In genomic region chr6:43733471-43734293, GRCh38 we compare ENCODE assay signal across 9 cellular contexts. TPM values are rescaled to one million over a fixed set of nuclear protein-coding genes. Genes with fewer than 3 reads are reported as not detected.
DNase-seq lines count a peak whose midpoint lies in the region; ATAC-seq and TF ChIP-seq lines count a peak whose summit lies in the region.
"Had no signal": no experiment of that assay in that cellular context is flagged by ENCODE, and none has a peak within 500 bp of the region (broad histone marks: within the 10 kb centered on the region; RNA-seq: fewer than 3 reads in every experiment).

No MANE protein-coding gene starts in this region.

- H3K9ac ChIP-seq in GM23248: no peak overlapping the region

- H3K27ac ChIP-seq in esophagus (ENCODE audit: low read depth in 2 of 2, low read length in 1 of 2) (peak overlapping the region; percentile 45 to 69), GM23248 (no peak overlapping the region)

- H3K79me2 ChIP-seq in GM23248 (ENCODE audit: insufficient read depth): no peaks in the 10 kb centered on the region

- H3K4me1 Mint-ChIP-seq in CD14-positive monocyte (peaks cover 20% of the 10 kb centered on the region), osteocyte (ENCODE audit: unreplicated experiment) (no peaks in the 10 kb centered on the region)
- peaks cover 16% of the 10 kb centered on the region for H3K4me1 Mint-ChIP-seq in activated CD4-positive, alpha-beta T cell treated with anti-CD3 and anti-CD28 coated beads, Interleukin-2, amount 10 ng/mL, durations not matched to agents 24 days and 14 days

- intact Hi-C loops in CD14-positive monocyte (cut with micrococcal nuclease): no loop called here
- intact Hi-C loops in activated CD4-positive, alpha-beta T cell treated with anti-CD3 and anti-CD28 coated beads, Interleukin-2, amount 10 ng/mL, durations not matched to agents 24 days and 14 days (cut with micrococcal nuclease): no loop called here

- H3K4me2 ChIP-seq in GM23248 (ENCODE audit: unreplicated experiment): no peak overlapping the region

- H4K20me1 ChIP-seq in GM23248 (ENCODE audit: insufficient read depth): no peaks in the 10 kb centered on the region

- H3K4me3 Mint-ChIP-seq in CD14-positive monocyte: peak overlapping the region in 1 of 2 donors; percentile 17
- H3K4me3 Mint-ChIP-seq in activated CD4-positive, alpha-beta T cell treated with anti-CD3 and anti-CD28 coated beads, Interleukin-2, amount 10 ng/mL, durations not matched to agents 24 days and 14 days: no peak overlapping the region
- H3K4me3 Mint-ChIP-seq in osteocyte (ENCODE audit: unreplicated experiment): no peak overlapping the region

- in situ Hi-C loops in GM23248 (cut with MboI): no loop called here

- H2AFZ ChIP-seq in GM23248: no peak overlapping the region

- H3K36me3 Mint-ChIP-seq in CD14-positive monocyte (peaks cover 3 to 5% of the 10 kb centered on the region in 2 donors), osteocyte (ENCODE audit: unreplicated experiment) (peaks cover 2% of the 10 kb centered on the region)
- peaks cover 4% of the 10 kb centered on the region for H3K36me3 Mint-ChIP-seq in activated CD4-positive, alpha-beta T cell treated with anti-CD3 and anti-CD28 coated beads, Interleukin-2, amount 10 ng/mL, durations not matched to agents 24 days and 14 days (ENCODE audit: low read depth)

- H3K9me3 ChIP-seq in esophagus (ENCODE audit: control insufficient read depth in 2 of 2, insufficient read depth in 1 of 2, low read depth in 1 of 2, low read length in 1 of 2) (peaks cover 0 to 2% of the 10 kb centered on the region in 2 donors), GM23248 (ENCODE audit: low read depth) (peaks cover 8% of the 10 kb centered on the region)
- H3K9me3 ChIP-seq: BE2C had no signal

- ATAC-seq in HG02884 (IDR thresholded peaks at IDR 0.05; ENCODE audit: unreplicated experiment): no peak

- 38 to 48% methylated on average over 10 of the region's 10 CpGs for WGBS in esophagus, 2 donors
- WGBS in GM23248 (ENCODE audit: low coverage in 1 of 2, low lambda C conversion rate in 2 of 2, missing lambda C conversion rate in 2 of 2), 2 experiments: 44 to 49% methylated on average over 9 to 10 of the region's 10 CpGs

- H3K36me3 ChIP-seq in H7 (replicated peaks; ENCODE audit: control insufficient read depth, insufficient read depth, low read length) (no peaks in the 10 kb centered on the region), esophagus (ENCODE audit: control insufficient read depth in 2 of 2, insufficient read depth in 2 of 2, low read length in 1 of 2) (no peaks in the 10 kb centered on the region), GM23248 (ENCODE audit: low read depth) (no peaks in the 10 kb centered on the region)
- H3K36me3 ChIP-seq: BE2C had no signal

- H3K27me3 Mint-ChIP-seq in CD14-positive monocyte (ENCODE audit: low read depth in 3 of 3) (peaks cover 3 to 32% (median 13%) of the 10 kb centered on the region in 3 donors), osteocyte (ENCODE audit: unreplicated experiment) (peaks cover 20% of the 10 kb centered on the region)
- H3K27me3 Mint-ChIP-seq in activated CD4-positive, alpha-beta T cell treated with anti-CD3 and anti-CD28 coated beads, Interleukin-2, amount 10 ng/mL, durations not matched to agents 24 days and 14 days: peaks cover 2% of the 10 kb centered on the region

- DNase-seq in CD14-positive monocyte (ENCODE audit: low spot score): peak; percentile 64
- peak; percentile 32 for DNase-seq in H7
- peak; percentile 73 for DNase-seq in activated CD4-positive, alpha-beta T cell treated with anti-CD3 and anti-CD28 coated beads, Interleukin-2, amount 10 ng/mL, durations not matched to agents 24 days and 14 days
- DNase-seq in GM23248: no peak
- DNase-seq in osteocyte (ENCODE audit: extremely low spot score, unreplicated experiment): no peak
- no peak for DNase-seq in pons (ENCODE audit: low spot score)
- DNase-seq: BE2C had no signal

- H3K4me3 ChIP-seq in H7 (ENCODE audit: insufficient read depth, low read depth, low read length): no peak overlapping the region
- no peak overlapping the region for H3K4me3 ChIP-seq in esophagus (ENCODE audit: low read depth in 1 of 2, low read length in 2 of 2)
- no peak overlapping the region for H3K4me3 ChIP-seq in GM23248

- H3F3A ChIP-seq in GM23248 (ENCODE audit: insufficient read depth): no peaks in the 10 kb centered on the region

- H3K27me3 ChIP-seq in H7 (ENCODE audit: control insufficient read depth, insufficient read depth, low read length) (no peaks in the 10 kb centered on the region), esophagus (ENCODE audit: control insufficient read depth in 1 of 2, insufficient read depth in 2 of 2, low read length in 2 of 2) (no peaks in the 10 kb centered on the region), GM23248 (replicated peaks; ENCODE audit: insufficient read depth) (no peaks in the 10 kb centered on the region)
- H3K27me3 ChIP-seq: BE2C had no signal

- no peak for TF ChIP-seq CTCF in CD14-positive monocyte (IDR thresholded peaks at IDR 0.05)
- TF ChIP-seq CTCF in osteocyte (IDR thresholded peaks at IDR 0.05): no peak

- peak overlapping the region in 5 of 7 donors; percentile 4 to 68 (median 48) for H3K27ac Mint-ChIP-seq in CD14-positive monocyte
- peak overlapping the region; percentile 74 for H3K27ac Mint-ChIP-seq in activated CD4-positive, alpha-beta T cell treated with anti-CD3 and anti-CD28 coated beads, Interleukin-2, amount 10 ng/mL, durations not matched to agents 24 days and 14 days
- no peak overlapping the region for H3K27ac Mint-ChIP-seq in osteocyte (ENCODE audit: unreplicated experiment)

- no peaks in the 10 kb centered on the region for H3K9me2 ChIP-seq in GM23248 (ENCODE audit: insufficient read depth)

- peaks cover 4 to 23% of the 10 kb centered on the region in 2 donors for H3K4me1 ChIP-seq in esophagus (ENCODE audit: control insufficient read depth in 2 of 2, insufficient read depth in 2 of 2, low read length in 1 of 2)
- H3K4me1 ChIP-seq in GM23248 (ENCODE audit: insufficient read depth): no peaks in the 10 kb centered on the region
- H3K4me1 ChIP-seq: BE2C had no signal

- H3K9me3 Mint-ChIP-seq in CD14-positive monocyte (peaks cover 8 to 29% (median 23%) of the 10 kb centered on the region in 7 donors), osteocyte (ENCODE audit: unreplicated experiment) (peaks cover 16% of the 10 kb centered on the region)
- peaks cover 16% of the 10 kb centered on the region for H3K9me3 Mint-ChIP-seq in activated CD4-positive, alpha-beta T cell treated with anti-CD3 and anti-CD28 coated beads, Interleukin-2, amount 10 ng/mL, durations not matched to agents 24 days and 14 days

RNA-seq across cellular contexts. Expression of gene VEGFA, which starts 36.3 kb away (rescaled TPM):
- polyA plus RNA-seq in CD14-positive monocyte (10 to 100 TPM; 19.0 to 32.0 TPM), esophagus (100 to 1,000 TPM in 1 of 2 donors, 10 to 100 TPM in 1; 87.8 to 157 TPM), GM23248 (2016; fragmentation: Nextera tagmentation; extraction: Ambion mirVana) (9.3 and 10.7 TPM in 2 replicates)
- 32.1 and 39.6 TPM in 2 replicates for total RNA-seq in H7 (2014; rRNA removed; shearing (Covaris generic))
- 62.9 and 64.6 TPM in 2 replicates for total RNA-seq in activated CD4-positive, alpha-beta T cell treated with anti-CD3 and anti-CD28 coated beads, Interleukin-2, amount 10 ng/mL, durations not matched to agents 24 days and 14 days
- total RNA-seq in GM23248 (2014; rRNA removed; shearing (Covaris generic)): 197 and 241 TPM in 2 replicates
- total RNA-seq in osteocyte: 59.5 and 69.7 TPM in 2 replicates

RNA-seq across cellular contexts. Expression of gene MRPS18A, which starts 46.1 kb away (rescaled TPM):
- polyA plus RNA-seq in CD14-positive monocyte (10 to 100 TPM; 41.4 to 45.3 TPM), esophagus (10 to 100 TPM; 33.3 to 70.0 TPM), GM23248 (2016; fragmentation: Nextera tagmentation; extraction: Ambion mirVana) (39.2 and 43.4 TPM in 2 replicates)
- total RNA-seq in H7 (2014; rRNA removed; shearing (Covaris generic)): 77.3 and 102 TPM in 2 replicates
- total RNA-seq in activated CD4-positive, alpha-beta T cell treated with anti-CD3 and anti-CD28 coated beads, Interleukin-2, amount 10 ng/mL, durations not matched to agents 24 days and 14 days: 47.4 and 50.1 TPM in 2 replicates
- 21.0 and 33.7 TPM in 2 replicates for total RNA-seq in GM23248 (2014; rRNA removed; shearing (Covaris generic))
- 35.3 and 37.3 TPM in 2 replicates for total RNA-seq in osteocyte

Comparison
In these comparisons a context has a peak if more than half of its experiments do, and no peak if none do; other contexts are left out.
1. DNase-seq: peak in CD14-positive monocyte (single experiment), H7 (single experiment) and activated CD4-positive, alpha-beta T cell treated with anti-CD3 and anti-CD28 coated beads, Interleukin-2, amount 10 ng/mL, durations not matched to agents 24 days and 14 days (single experiment); none in GM23248 (single experiment), osteocyte (single experiment) and pons (single experiment).